In genomic region chr11:70746351-70746750, GRCh38 we compare ENCODE assay signal across 24 cellular contexts.
"Had no signal": no experiment of that assay in that cellular context is flagged by ENCODE, and none has a peak within 500 bp of the region (broad histone marks: within the 10 kb centered on the region; RNA-seq: fewer than 3 reads in every experiment).

No MANE protein-coding gene starts in this region.

- H3K4me3 ChIP-seq: dorsolateral prefrontal cortex, left lung, lung, ovary, psoas muscle, skin epidermis, spleen, stomach, thyroid gland, vagina had no signal

- H3K36me3 ChIP-seq: left lung, ovary, spleen, stomach, thyroid gland, vagina had no signal

- H3K4me3 Mint-ChIP-seq: immature natural killer cell; memory B cell; natural killer cell; stimulated activated naive B cell treated with anti-CD40 and anti-IgM and Interleukin-4, amounts not matched to agents 10 μg/mL and 1 μg/mL and 100 μg/mL, for 72 hours had no signal

- H3K4me1 Mint-ChIP-seq: immature natural killer cell, memory B cell, natural killer cell had no signal

- H3K27ac ChIP-seq: dorsolateral prefrontal cortex, left lung, ovary, psoas muscle, skin epidermis, spleen, stomach, thyroid gland, vagina had no signal

- DNase-seq: effector CD4-positive, alpha-beta T cell; hypothalamus; immature natural killer cell; islet precursor cell; kidney glomerular epithelial cell; left lung; natural killer cell; nucleus accumbens; ovary; posterior cingulate gyrus; psoas muscle; stimulated activated CD4-positive, alpha-beta T cell treated with anti-CD3 and anti-CD28 coated beads, Interleukin-4, amount 100 ng/mL, for 4 hours; stimulated activated naive B cell treated with anti-CD40 and anti-IgM and Interleukin-4, amounts not matched to agents 10 μg/mL and 1 μg/mL and 100 μg/mL, for 72 hours; stomach; thyroid gland; trophoblast cell had no signal

- H3K4me1 ChIP-seq: left lung, psoas muscle, spleen, thyroid gland, vagina had no signal

- FAIRE-seq: colon, frontal cortex had no signal

- H3K27me3 ChIP-seq: ovary, thyroid gland, vagina had no signal

- H3K27ac Mint-ChIP-seq: immature natural killer cell; memory B cell; natural killer cell; stimulated activated naive B cell treated with anti-CD40 and anti-IgM and Interleukin-4, amounts not matched to agents 10 μg/mL and 1 μg/mL and 100 μg/mL, for 72 hours had no signal

- H3K9me3 ChIP-seq: ovary, thyroid gland had no signal

- ATAC-seq: left lung; natural killer cell; psoas muscle; stimulated activated naive B cell treated with anti-CD40 and anti-IgM and Interleukin-4, amounts not matched to agents 10 μg/mL and 1 μg/mL and 100 μg/mL, for 72 hours had no signal
